Comparison of ENCODE assay signal across 25 cellular contexts in the genomic region with DNA sequence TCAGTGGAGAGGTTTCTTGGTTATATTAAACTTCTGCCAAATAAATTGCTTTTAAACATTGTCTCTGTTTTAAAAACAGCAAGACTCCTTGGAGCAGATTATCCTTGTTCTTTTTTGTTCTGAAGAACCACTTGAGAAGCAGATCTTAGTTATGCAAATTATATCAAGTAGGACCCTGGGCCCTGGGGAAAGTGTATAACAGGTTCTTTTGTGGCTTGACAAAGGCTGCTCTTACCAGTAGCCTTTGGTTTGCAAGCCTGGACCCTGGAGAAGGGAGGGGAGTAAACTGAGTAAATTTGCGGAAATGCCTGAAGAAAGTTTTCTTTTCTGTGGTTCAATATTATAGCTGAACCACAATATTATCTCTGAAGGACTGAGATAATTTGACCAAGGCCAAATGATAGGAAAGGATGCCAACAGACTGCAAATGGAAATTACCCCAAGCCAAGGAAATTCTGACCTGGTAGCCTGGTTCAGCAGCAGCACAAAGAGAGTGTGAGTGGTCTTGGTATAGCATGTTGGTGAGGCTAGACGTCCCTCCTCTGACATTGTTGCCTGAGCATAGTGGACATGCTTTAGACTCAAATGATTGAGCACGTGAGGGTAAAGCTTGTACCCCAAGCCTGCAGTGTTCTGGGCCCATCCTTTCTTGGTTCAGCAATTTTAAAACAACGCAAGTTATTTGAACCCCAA. TPM values are rescaled to one million over a fixed set of nuclear protein-coding genes. Genes with fewer than 3 reads are reported as not detected.
"Had no signal": no experiment of that assay in that cellular context is flagged by ENCODE, and none has a peak within 500 bp of the region (broad histone marks: within the 10 kb centered on the region; RNA-seq: fewer than 3 reads in every experiment).

No MANE protein-coding gene starts in this region.

- H3K4me2 ChIP-seq: smooth muscle cell had no signal

- H3K27ac ChIP-seq: adrenal gland, ascending aorta, brain microvascular endothelial cell, heart right ventricle, left ventricle myocardium inferior, sigmoid colon had no signal

- H3K4me3 ChIP-seq: adrenal gland, ascending aorta, heart right ventricle, left ventricle myocardium inferior, sigmoid colon, smooth muscle cell had no signal

- H3K27ac Mint-ChIP-seq: activated CD4-positive, alpha-beta T cell treated with anti-CD3 and anti-CD28 coated beads, Interleukin-2, amount 10 ng/mL, durations not matched to agents 7 days and 5 days; activated CD8-positive, alpha-beta memory T cell treated with anti-CD3 and anti-CD28 coated beads, Interleukin-2, amount 10 ng/mL, durations not matched to agents 7 days and 5 days; activated CD8-positive, alpha-beta T cell treated with anti-CD3 and anti-CD28 coated beads for 36 hours; activated naive CD8-positive, alpha-beta T cell; dendritic cell treated with granulocyte-macrophage colony-stimulating factor and Interleukin-4, amounts not matched to agents 40 ng/mL and 50 ng/mL, for 4 days; mesothelial cell of epicardium; natural killer cell; progenitor cell of endocrine pancreas; stimulated activated naive B cell treated with anti-CD40 and anti-IgM and Interleukin-4, amounts not matched to agents 10 μg/mL and 1 μg/mL and 100 μg/mL, for 72 hours had no signal

- H3K4me3 Mint-ChIP-seq: activated CD4-positive, alpha-beta T cell treated with anti-CD3 and anti-CD28 coated beads, Interleukin-2, amount 10 ng/mL, durations not matched to agents 7 days and 5 days; activated CD8-positive, alpha-beta memory T cell treated with anti-CD3 and anti-CD28 coated beads, Interleukin-2, amount 10 ng/mL, durations not matched to agents 7 days and 5 days; activated CD8-positive, alpha-beta T cell treated with anti-CD3 and anti-CD28 coated beads for 36 hours; activated naive CD8-positive, alpha-beta T cell; dendritic cell treated with granulocyte-macrophage colony-stimulating factor and Interleukin-4, amounts not matched to agents 40 ng/mL and 50 ng/mL, for 4 days; mesothelial cell of epicardium; natural killer cell; stimulated activated naive B cell treated with anti-CD40 and anti-IgM and Interleukin-4, amounts not matched to agents 10 μg/mL and 1 μg/mL and 100 μg/mL, for 72 hours had no signal

- H3K4me1 ChIP-seq: adrenal gland, ascending aorta, heart right ventricle, left ventricle myocardium inferior, sigmoid colon had no signal

- H3K36me3 Mint-ChIP-seq: activated CD8-positive, alpha-beta memory T cell treated with anti-CD3 and anti-CD28 coated beads, Interleukin-2, amount 10 ng/mL, durations not matched to agents 7 days and 5 days; mesothelial cell of epicardium; natural killer cell; stimulated activated naive B cell treated with anti-CD40 and anti-IgM and Interleukin-4, amounts not matched to agents 10 μg/mL and 1 μg/mL and 100 μg/mL, for 72 hours had no signal

- DNase-seq: activated CD4-positive, alpha-beta T cell treated with anti-CD3 and anti-CD28 coated beads, Interleukin-2, amount 10 ng/mL, durations not matched to agents 7 days and 5 days; activated CD8-positive, alpha-beta memory T cell treated with anti-CD3 and anti-CD28 coated beads, Interleukin-2, amount 10 ng/mL, durations not matched to agents 7 days and 5 days; activated CD8-positive, alpha-beta T cell treated with anti-CD3 and anti-CD28 coated beads for 36 hours; activated naive CD4-positive, alpha-beta T cell; brain microvascular endothelial cell; caudate nucleus; effector CD4-positive, alpha-beta T cell; erythroblast; foreskin fibroblast; heart right ventricle; left ventricle myocardium inferior; natural killer cell; retina; sigmoid colon; stimulated activated CD4-positive, alpha-beta T cell treated with anti-CD3 and anti-CD28 coated beads, Interleukin-2, amount 100 ng/mL, for 48 hours; stimulated activated CD8-positive, alpha-beta memory T cell treated with anti-CD3 and anti-CD28 coated beads, Interleukin-4, amount 100 ng/mL, for 48 hours; stimulated activated naive B cell treated with anti-CD40 and anti-IgM and Interleukin-4, amounts not matched to agents 10 μg/mL and 1 μg/mL and 100 μg/mL, for 72 hours had no signal

- H3K9me3 ChIP-seq: adrenal gland, ascending aorta had no signal

- H3K36me3 ChIP-seq: adrenal gland, ascending aorta, brain microvascular endothelial cell, heart right ventricle, left ventricle myocardium inferior, sigmoid colon had no signal

- H3K9me3 Mint-ChIP-seq: activated CD4-positive, alpha-beta T cell treated with anti-CD3 and anti-CD28 coated beads, Interleukin-2, amount 10 ng/mL, durations not matched to agents 7 days and 5 days; activated CD8-positive, alpha-beta T cell treated with anti-CD3 and anti-CD28 coated beads for 36 hours; dendritic cell treated with granulocyte-macrophage colony-stimulating factor and Interleukin-4, amounts not matched to agents 40 ng/mL and 50 ng/mL, for 4 days; natural killer cell had no signal

- H3K27me3 ChIP-seq: adrenal gland, ascending aorta, brain microvascular endothelial cell had no signal

- ATAC-seq: activated CD4-positive, CD25-positive, alpha-beta regulatory T cell treated with anti-CD3 and anti-CD28 coated beads, Interleukin-2, amount 50 U/mL, for 24 hours; activated CD8-positive, alpha-beta memory T cell treated with anti-CD3 and anti-CD28 coated beads, Interleukin-2, amount 10 ng/mL, durations not matched to agents 7 days and 5 days; activated CD8-positive, alpha-beta T cell treated with anti-CD3 and anti-CD28 coated beads for 36 hours; heart right ventricle; natural killer cell; stimulated activated naive B cell treated with anti-CD40 and anti-IgM and Interleukin-4, amounts not matched to agents 10 μg/mL and 1 μg/mL and 100 μg/mL, for 72 hours had no signal

- H3K4me1 Mint-ChIP-seq: activated CD4-positive, alpha-beta T cell treated with anti-CD3 and anti-CD28 coated beads, Interleukin-2, amount 10 ng/mL, durations not matched to agents 7 days and 5 days; activated CD8-positive, alpha-beta memory T cell treated with anti-CD3 and anti-CD28 coated beads, Interleukin-2, amount 10 ng/mL, durations not matched to agents 7 days and 5 days; mesothelial cell of epicardium; natural killer cell; stimulated activated naive B cell treated with anti-CD40 and anti-IgM and Interleukin-4, amounts not matched to agents 10 μg/mL and 1 μg/mL and 100 μg/mL, for 72 hours had no signal

RNA-seq across cellular contexts. Expression of a gene that starts 30.4 kb away (rescaled TPM):
- total RNA-seq: activated CD4-positive, alpha-beta T cell treated with anti-CD3 and anti-CD28 coated beads, Interleukin-2, amount 10 ng/mL, durations not matched to agents 7 days and 5 days; activated CD8-positive, alpha-beta T cell treated with anti-CD3 and anti-CD28 coated beads for 36 hours; left ventricle myocardium inferior; natural killer cell; smooth muscle cell had no signal
- polyA plus RNA-seq: smooth muscle cell had no signal

RNA-seq across cellular contexts. Expression of a gene that starts 44.4 kb away (rescaled TPM):
- total RNA-seq: activated CD8-positive, alpha-beta T cell treated with anti-CD3 and anti-CD28 coated beads for 36 hours; natural killer cell had no signal
